Comparison of ENCODE assay signal across 15 cellular contexts in genomic region chr12:99259040-99259934, GRCh38.
DNase-seq lines count a peak whose midpoint lies in the region; ATAC-seq, FAIRE-seq and TF ChIP-seq lines count a peak whose summit lies in the region.
"Had no signal": no experiment of that assay in that cellular context is flagged by ENCODE, and none has a peak within 500 bp of the region (broad histone marks: within the 10 kb centered on the region; RNA-seq: fewer than 3 reads in every experiment).

No MANE protein-coding gene starts in this region.

- ATAC-seq in pancreas = peak in 3 of 4 donors; percentile 36 to 51 (median 45)
- ATAC-seq: naive thymus-derived CD4-positive, alpha-beta T cell had no signal

- H3K9ac ChIP-seq in adipocyte (ENCODE audit: low read length) (no peak overlapping the region), GM23248 (no peak overlapping the region)

- no peaks in the 10 kb centered on the region for H3K79me2 ChIP-seq in GM23248 (ENCODE audit: insufficient read depth)

- H3K4me1 ChIP-seq in adipocyte (ENCODE audit: control insufficient read depth, insufficient read depth, low read length) = peaks cover 12% of the 10 kb centered on the region
- peaks cover 10% of the 10 kb centered on the region for H3K4me1 ChIP-seq in left ventricle myocardium inferior
- peaks cover 0 to 4% (median 0%) of the 10 kb centered on the region in 3 donors for H3K4me1 ChIP-seq in pancreas
- no peaks in the 10 kb centered on the region for H3K4me1 ChIP-seq in GM23248 (ENCODE audit: insufficient read depth)
- H3K4me1 ChIP-seq: SJCRH30 had no signal

- DNase-seq in NB4 (ENCODE audit: low read depth) = peak; percentile 10
- DNase-seq in adipocyte (ENCODE audit: low read depth) = peak; percentile 27
- DNase-seq in left ventricle myocardium inferior = no peak
- DNase-seq in pancreas = no peak
- DNase-seq in stimulated activated naive CD4-positive, alpha-beta T cell (lab: John Stamatoyannopoulos, UW) = no peak
- no peak for DNase-seq in activated CD4-positive, CD25-positive, alpha-beta regulatory T cell (lab: John Stamatoyannopoulos, UW)
- no peak for DNase-seq in GM23248
- DNase-seq: activated gamma-delta T cell treated with Interleukin-2 at 50 U/mL for 16 hours; CD4-positive, CD25-positive, alpha-beta regulatory T cell; GDM1; naive thymus-derived CD4-positive, alpha-beta T cell; NCI-H774; sigmoid colon had no signal

- TF ChIP-seq POLR2A in NB4 (IDR thresholded peaks at IDR 0.05; ENCODE audit: extremely low read depth, insufficient read length) = no peak

- H3K9me2 ChIP-seq in GM23248 (ENCODE audit: insufficient read depth) = no peaks in the 10 kb centered on the region

- no peaks in the 10 kb centered on the region for H3F3A ChIP-seq in GM23248 (ENCODE audit: insufficient read depth)

- no peak overlapping the region for H3K4me3 ChIP-seq in NB4 (ENCODE audit: low read depth, low read length)
- H3K4me3 ChIP-seq in adipocyte (ENCODE audit: low read length) = no peak overlapping the region
- peak overlapping the region; percentile 7 for H3K4me3 ChIP-seq in left ventricle myocardium inferior
- H3K4me3 ChIP-seq in pancreas = no peak overlapping the region
- no peak overlapping the region for H3K4me3 ChIP-seq in GM23248
- H3K4me3 ChIP-seq: sigmoid colon, SJCRH30 had no signal

- H2AFZ ChIP-seq in GM23248 = no peak overlapping the region

- H3K4me2 ChIP-seq in GM23248 (ENCODE audit: unreplicated experiment) = no peak overlapping the region

- no peak for FAIRE-seq in pancreas (lab: Jason Lieb, UNC)
- FAIRE-seq: endometrium had no signal

- H3K9me3 ChIP-seq in adipocyte (ENCODE audit: control insufficient read depth, low read length) = no peaks in the 10 kb centered on the region
- H3K9me3 ChIP-seq in left ventricle myocardium inferior (replicated peaks) = no peaks in the 10 kb centered on the region
- no peaks in the 10 kb centered on the region for H3K9me3 ChIP-seq in pancreas
- no peaks in the 10 kb centered on the region for H3K9me3 ChIP-seq in GM23248 (ENCODE audit: low read depth)
- H3K9me3 ChIP-seq: sigmoid colon, SJCRH30 had no signal

- in situ Hi-C loops in GM23248 (cut with MboI) = no loop called here

- H4K20me1 ChIP-seq in GM23248 (ENCODE audit: insufficient read depth) = no peaks in the 10 kb centered on the region

- H3K27me3 ChIP-seq in adipocyte (replicated peaks; ENCODE audit: control insufficient read depth, insufficient read depth, low read length) (no peaks in the 10 kb centered on the region), left ventricle myocardium inferior (ENCODE audit: low read depth) (no peaks in the 10 kb centered on the region), pancreas (no peaks in the 10 kb centered on the region), GM23248 (replicated peaks; ENCODE audit: insufficient read depth) (no peaks in the 10 kb centered on the region)
- H3K27me3 ChIP-seq: sigmoid colon, SJCRH30 had no signal

- H3K27ac ChIP-seq in left ventricle myocardium inferior (replicated peaks) = peak overlapping the region; percentile 4
- no peak overlapping the region for H3K27ac ChIP-seq in pancreas
- H3K27ac ChIP-seq in GM23248 = no peak overlapping the region
- H3K27ac ChIP-seq: sigmoid colon, SJCRH30 had no signal

- TF ChIP-seq CTCF in NB4 (IDR thresholded peaks at IDR 0.05; ENCODE audit: low read depth, low read length) = no peak
- TF ChIP-seq CTCF in left ventricle myocardium inferior (IDR thresholded peaks at IDR 0.05; ENCODE audit: borderline replicate concordance) = no peak
- TF ChIP-seq CTCF in pancreas (IDR thresholded peaks at IDR 0.05) = no peak

- no peaks in the 10 kb centered on the region for H3K36me3 ChIP-seq in adipocyte (ENCODE audit: control insufficient read depth, insufficient read depth, low read length, severe bottlenecking)
- no peaks in the 10 kb centered on the region for H3K36me3 ChIP-seq in left ventricle myocardium inferior
- no peaks in the 10 kb centered on the region for H3K36me3 ChIP-seq in pancreas
- no peaks in the 10 kb centered on the region for H3K36me3 ChIP-seq in GM23248 (ENCODE audit: low read depth)
- H3K36me3 ChIP-seq: sigmoid colon, SJCRH30 had no signal

- intact Hi-C loops in left ventricle myocardium inferior (cut with micrococcal nuclease) (no loop called here), pancreas (cut with DNase I) (no loop called here)

- 60 to 65% methylated on average over 12 of the region's 12 CpGs for WGBS in pancreas, 2 donors
- WGBS in GM23248 (ENCODE audit: low coverage in 1 of 2, low lambda C conversion rate in 2 of 2, missing lambda C conversion rate in 2 of 2), 2 experiments = 63 to 65% methylated on average over 12 of the region's 12 CpGs

Comparison
In these comparisons a context has a peak if more than half of its experiments do, and no peak if none do; other contexts are left out.
1. DNase-seq: peak in NB4 (single experiment) and adipocyte (single experiment); none in left ventricle myocardium inferior (single experiment), pancreas (0 of 6), stimulated activated naive CD4-positive, alpha-beta T cell (0 of 6), activated CD4-positive, CD25-positive, alpha-beta regulatory T cell (0 of 4) and GM23248 (single experiment).